In genomic region chr10:110414563-110415309, GRCh38 we compare ENCODE assay signal across 8 cellular contexts.
DNase-seq lines count a peak whose midpoint lies in the region; ATAC-seq and TF ChIP-seq lines count a peak whose summit lies in the region.

No MANE protein-coding gene starts in this region.

- H3K4me3 Mint-ChIP-seq in osteocyte (ENCODE audit: unreplicated experiment), result no peak overlapping the region

- H3K9me3 Mint-ChIP-seq in osteocyte (ENCODE audit: unreplicated experiment), result no peaks in the 10 kb centered on the region

- no peaks in the 10 kb centered on the region for H3K36me3 ChIP-seq in PC-9 (ENCODE audit: low read depth)
- no peaks in the 10 kb centered on the region for H3K36me3 ChIP-seq in right lobe of liver

- peak; percentile 84 for ATAC-seq in HG02938 (IDR thresholded peaks at IDR 0.05; ENCODE audit: unreplicated experiment)
- peak; percentile 19 to 40 (median 38) for ATAC-seq in right lobe of liver
- ATAC-seq in stimulated activated naive CD8-positive, alpha-beta T cell treated with anti-CD3 and anti-CD28 coated beads, Interleukin-15, Interleukin-2, amounts not matched to agents 100 U/mL and 50 U/mL, for 24 hours, result peak; percentile 98

- no peak overlapping the region for H2AFZ ChIP-seq in PC-9

- H3K4me3 ChIP-seq in PC-9, result no peak overlapping the region
- no peak overlapping the region for H3K4me3 ChIP-seq in right lobe of liver

- H3K4me1 Mint-ChIP-seq in osteocyte (ENCODE audit: unreplicated experiment), result peaks cover 53% of the 10 kb centered on the region

- intact Hi-C loops in PC-9 (cut with micrococcal nuclease; ENCODE audit: unreplicated experiment) (loop anchor here (1.0 to 5.0 kb wide), 8 partner anchors 16 to 207 kb away; partner anchors contain the start of genes DUSP5 and MXI1), right lobe of liver (cut with DNase I) (no loop called here)

- CTCF ChIA-PET in PC-9 (lab: Charles Lee), result interaction anchor here (0.6 kb wide), 1 partner anchor 61 kb away, joined by 3 read pairs; no protein-coding TSS in a partner anchor

- peaks cover 4% of the 10 kb centered on the region; the same call in 1 of the 2 replicates for H3K79me2 ChIP-seq in PC-9 (ENCODE audit: low read depth)

- H3K27ac ChIP-seq in PC-9 (peak overlapping the region; percentile 100), right lobe of liver (no peak overlapping the region)

- no peaks in the 10 kb centered on the region for H3K9me2 ChIP-seq in PC-9 (ENCODE audit: insufficient read depth)

- DNase-seq in PC-9 (peak; percentile 88 to 99), right lobe of liver (no peak), osteocyte (ENCODE audit: extremely low spot score, unreplicated experiment) (no peak), epidermal melanocyte (ENCODE audit: insufficient read length, low spot score) (no peak)
- peak; percentile 83 for DNase-seq in activated effector memory CD4-positive, alpha-beta T cell treated with Interleukin-2 at 50 U/mL for 16 hours
- peak; percentile 87 for DNase-seq in stimulated activated naive CD8-positive, alpha-beta T cell treated with anti-CD3 and anti-CD28 coated beads, Interleukin-15, Interleukin-2, amounts not matched to agents 100 U/mL and 50 U/mL, for 24 hours

- POLR2A ChIA-PET in PC-9 (lab: Charles Lee; ENCODE audit: unreplicated experiment), result interaction anchor here (0.6 to 0.8 kb wide), 4 partner anchors 16 to 84 kb away, joined by 3 to 14 read pairs (median 6); no protein-coding TSS in a partner anchor

- peak overlapping the region; percentile 60 for H3K4me2 ChIP-seq in PC-9

- peaks cover 50% of the 10 kb centered on the region for H3F3A ChIP-seq in PC-9 (ENCODE audit: insufficient read depth, low read depth)

- H3K4me1 ChIP-seq in PC-9 (replicated peaks; ENCODE audit: insufficient read depth), result peaks cover 83% of the 10 kb centered on the region
- H3K4me1 ChIP-seq in right lobe of liver, result peaks cover 0 to 24% (median 6%) of the 10 kb centered on the region in 4 donors

- no peak for TF ChIP-seq CTCF in PC-9 (conservative IDR thresholded peaks at IDR 0.05)
- no peak for TF ChIP-seq CTCF in right lobe of liver (IDR thresholded peaks at IDR 0.05)
- TF ChIP-seq CTCF in osteocyte (IDR thresholded peaks at IDR 0.05), result no peak

- TF ChIP-seq POLR2A in GM18526 (IDR thresholded peaks at IDR 0.05; ENCODE audit: extremely low read depth, insufficient read length) (peak; percentile 37), right lobe of liver (IDR thresholded peaks at IDR 0.05) (no peak)

- H3K27me3 Mint-ChIP-seq in osteocyte (ENCODE audit: unreplicated experiment), result no peaks in the 10 kb centered on the region

- H3K27ac Mint-ChIP-seq in osteocyte (ENCODE audit: unreplicated experiment), result no peak overlapping the region

- no peaks in the 10 kb centered on the region for H4K20me1 ChIP-seq in PC-9 (ENCODE audit: insufficient read depth)

- H3K36me3 Mint-ChIP-seq in osteocyte (ENCODE audit: unreplicated experiment), result no peaks in the 10 kb centered on the region

- H3K9me3 ChIP-seq in PC-9 (ENCODE audit: insufficient read depth, low read depth) (no peaks in the 10 kb centered on the region; the same call in 1 of the 2 replicates), right lobe of liver (no peaks in the 10 kb centered on the region)

- H3K27me3 ChIP-seq in PC-9 (ENCODE audit: insufficient read depth, low read depth) (no peaks in the 10 kb centered on the region), right lobe of liver (no peaks in the 10 kb centered on the region)

- WGBS in right lobe of liver (ENCODE audit: insufficient coverage, low coverage, low lambda C conversion rate, missing lambda C conversion rate), result 70% methylated on average over 4 of the region's 10 CpGs

- no TSS peak for BruUV-seq in PC-9 (replicated peaks; lab: Mats Ljungman, UMichigan)

Comparison
In these comparisons a context has a peak if more than half of its experiments do, and no peak if none do; other contexts are left out.
1. ATAC-seq: peak in every context shown above with its lines; median percentile 98 in stimulated activated naive CD8-positive, alpha-beta T cell treated with anti-CD3 and anti-CD28 coated beads, Interleukin-15, Interleukin-2, amounts not matched to agents 100 U/mL and 50 U/mL, for 24 hours; 84 in HG02938; 38 in right lobe of liver.
2. DNase-seq: peak in PC-9 (2 of 2), activated effector memory CD4-positive, alpha-beta T cell treated with Interleukin-2 at 50 U/mL for 16 hours (single experiment) and stimulated activated naive CD8-positive, alpha-beta T cell treated with anti-CD3 and anti-CD28 coated beads, Interleukin-15, Interleukin-2, amounts not matched to agents 100 U/mL and 50 U/mL, for 24 hours (single experiment); none in right lobe of liver (0 of 3), osteocyte (single experiment) and epidermal melanocyte (single experiment).